19 cellular contexts compared by ENCODE assay signal in genomic region chr17:49887086-49887743, GRCh38. TPM values are rescaled to one million over a fixed set of nuclear protein-coding genes. Genes with fewer than 3 reads are reported as not detected.
DNase-seq lines count a peak whose midpoint lies in the region; ATAC-seq, FAIRE-seq and TF ChIP-seq lines count a peak whose summit lies in the region.
"Had no signal": no experiment of that assay in that cellular context is flagged by ENCODE, and none has a peak within 500 bp of the region (broad histone marks: within the 10 kb centered on the region; RNA-seq: fewer than 3 reads in every experiment).

No MANE protein-coding gene starts in this region.

- no peak overlapping the region for H3K9ac ChIP-seq in K562 (ENCODE audit: insufficient read depth in 1 of 2, low read depth in 2 of 2, low read length in 2 of 2)

- TF ChIP-seq POLR2A in K562 (conservative IDR thresholded peaks at IDR 0.05): no peak

- TF ChIP-seq CTCF in K562 (IDR thresholded peaks at IDR 0.05 in 2 of 3, conservative IDR thresholded peaks at IDR 0.05 in 1 of 3; ENCODE audit: insufficient read depth in 2 of 3, low read depth in 1 of 3, low read length in 3 of 3) (no peak), kidney epithelial cell (IDR thresholded peaks at IDR 0.05; ENCODE audit: insufficient read depth, low read length, poor library complexity, severe bottlenecking) (no peak)

- no peak overlapping the region for H3K4me3 ChIP-seq in K562
- no peak overlapping the region for H3K4me3 ChIP-seq in kidney epithelial cell (ENCODE audit: low read depth, low read length)
- H3K4me3 ChIP-seq in skin epidermis: no peak overlapping the region
- H3K4me3 ChIP-seq: colonic mucosa, heart right ventricle, right lobe of liver had no signal

- no peak for ATAC-seq in K562
- no peak for ATAC-seq in Right ventricle myocardium inferior
- no peak for ATAC-seq in sciatic nerve
- ATAC-seq: heart right ventricle had no signal

- no peak for FAIRE-seq in K562 (lab: Jason Lieb, UNC)
- FAIRE-seq: D721Med had no signal

- no peak overlapping the region for H2AFZ ChIP-seq in K562 (ENCODE audit: low read depth, low read length)

- BruUV-seq in K562 (replicated peaks; lab: Mats Ljungman, UMichigan): no TSS peak

- peaks cover 0 to 11% of the 10 kb centered on the region in 2 experiments; a peak in 2 of 5 replicates for H3K4me1 ChIP-seq in K562 (replicated peaks in 1 of 2; ENCODE audit: control insufficient read depth in 2 of 2, insufficient read depth in 2 of 2, low read length in 2 of 2)
- H3K4me1 ChIP-seq: colonic mucosa, right lobe of liver had no signal

- no peak for TF ChIP-seq RAD21 in K562 (CRISPR knock-in tag; conservative IDR thresholded peaks at IDR 0.05 in 1 of 2, IDR thresholded peaks at IDR 0.05 in 1 of 2)

- no peaks in the 10 kb centered on the region for H4K20me1 ChIP-seq in K562 (replicated peaks; ENCODE audit: control insufficient read depth, insufficient read depth, low read length)

- H3K27ac ChIP-seq in K562 (ENCODE audit: extremely low read depth, low read depth, low read length) (no peak overlapping the region), skin epidermis (peak overlapping the region in 11 of 21 experiments; percentile 16 to 76 (median 46))
- H3K27ac ChIP-seq: colonic mucosa, heart right ventricle, right lobe of liver had no signal

- intact Hi-C loops in K562 (cut with micrococcal nuclease) (loop anchor here (10.0 kb wide), 1 partner anchor 198 kb away; no protein-coding TSS in a partner anchor), Right ventricle myocardium inferior (cut with DNase I) (no loop called here), sciatic nerve (cut with DNase I) (no loop called here)

- H3K9me3 ChIP-seq in K562 (replicated peaks; ENCODE audit: control insufficient read depth, insufficient read depth, low read depth, low read length): no peaks in the 10 kb centered on the region
- H3K9me3 ChIP-seq: colonic mucosa, heart right ventricle, right lobe of liver had no signal

- peak; percentile 93 for DNase-seq in HPDE6-E6E7 (ENCODE audit: extremely low spot score)
- DNase-seq in K562 (ENCODE audit: extremely low read depth in 1 of 4, low spot score in 3 of 4): no peak
- peak; percentile 7 for DNase-seq in kidney epithelial cell (ENCODE audit: low read depth)
- DNase-seq in Right ventricle myocardium inferior (ENCODE audit: missing footprints): no peak
- no peak for DNase-seq in activated T-cell treated with anti-CD3 and anti-CD28 coated beads for 4 hours
- DNase-seq in sciatic nerve (ENCODE audit: low spot score): no peak
- DNase-seq in glomerular visceral epithelial cell (ENCODE audit: extremely low spot score): no peak
- DNase-seq: colonic mucosa; erythroblast; heart right ventricle; NCI-H1105; NCI-H2227 treated with DMSO at 0.1 percent for 48 hours; right lobe of liver; stimulated activated CD4-positive, alpha-beta T cell treated with anti-CD3 and anti-CD28 coated beads, Interleukin-2, amount 100 ng/mL, for 48 hours had no signal

- POLR2A ChIA-PET in K562 (lab: Yijun Ruan, JAX): interaction anchor here (0.7 kb wide), 1 partner anchor 40 kb away, joined by 3 read pairs; no protein-coding TSS in a partner anchor

- H3K79me2 ChIP-seq in K562 (ENCODE audit: control insufficient read depth, insufficient read depth, low read length): no peaks in the 10 kb centered on the region

- H3K9me1 ChIP-seq in K562 (ENCODE audit: control insufficient read depth, insufficient read depth, low read length): no peaks in the 10 kb centered on the region

- no peak overlapping the region for H3K4me2 ChIP-seq in K562 (ENCODE audit: insufficient read depth, low read length)

- 0% methylated on average over 7 of the region's 7 CpGs for WGBS in K562 (ENCODE audit: insufficient coverage, low coverage, missing lambda C conversion rate)

- H3K36me3 ChIP-seq in K562 (ENCODE audit: control insufficient read depth, insufficient read depth, low read length) (no peaks in the 10 kb centered on the region), kidney epithelial cell (ENCODE audit: control insufficient read depth, insufficient read depth, low read length) (no peaks in the 10 kb centered on the region)
- H3K36me3 ChIP-seq: colonic mucosa, heart right ventricle, right lobe of liver had no signal

- in situ Hi-C loops in K562 (cut with MboI): no loop called here

- CTCF ChIA-PET in K562 (lab: Yijun Ruan, JAX; ENCODE audit: low intra/inter-chr PET ratio): interaction anchor here (0.7 to 1.3 kb wide), 2 partner anchors 110 to 111 kb away, joined by 3 to 4 read pairs; no protein-coding TSS in a partner anchor

- TF ChIP-seq EP300 in K562 (IDR thresholded peaks at IDR 0.05; ENCODE audit: low read length): no peak

- H3K27me3 ChIP-seq in K562 (ENCODE audit: control insufficient read depth in 2 of 2, insufficient read depth in 2 of 2, low read length in 2 of 2) (peaks cover 24 to 66% of the 10 kb centered on the region in 2 experiments), kidney epithelial cell (ENCODE audit: control insufficient read depth, insufficient read depth, low read length) (peaks cover 55% of the 10 kb centered on the region)
- H3K27me3 ChIP-seq: right lobe of liver had no signal

TF ChIP-seq in K562, 482 proteins besides CTCF, POLR2A, EP300 and RAD21:
- peak; percentile 37 for TF ChIP-seq PRDM10 (IDR thresholded peaks at IDR 0.05; ENCODE audit: partially characterized antibody)
- TF ChIP-seq HNRNPUL1 (IDR thresholded peaks at IDR 0.05; ENCODE audit: low read length): no peak

RNA-seq across cellular contexts. Expression of gene TAC4, which starts 39.3 kb away (rescaled TPM):
- not detected in 2 replicates for total RNA-seq in K562 (2011; cell fraction: chromatin; rRNA removed; ENCODE audit: low replicate concordance)
- not detected in 2 replicates for total RNA-seq in K562 (2011; cell fraction: nucleolus; rRNA removed)
- not detected in 2 replicates for total RNA-seq in K562 (2011; cell fraction: nucleoplasm; rRNA removed)
- total RNA-seq in K562 (2014; rRNA removed): not detected in 2 replicates
- not detected in 2 replicates for total RNA-seq in K562 (2014; rRNA removed; fragmentation: Illumina TruSeq; extraction: Trizol)
- total RNA-seq in K562 (2015; rRNA removed; fragmentation: Illumina TruSeq; extraction: Trizol): not detected in 2 replicates
- total RNA-seq in K562 (2021): not detected in 2 replicates
- not detected in 2 replicates for polyA plus RNA-seq in K562 (2011; rRNA removed)
- not detected in 2 replicates for polyA plus RNA-seq in K562 (2011; cell fraction: cytosol; rRNA removed)
- not detected in 2 replicates for polyA plus RNA-seq in K562 (2011; cell fraction: nucleus; rRNA removed)
- polyA plus RNA-seq in K562 (2012): not detected in 2 replicates
- polyA plus RNA-seq in K562 (2014; fragmentation: Illumina TruSeq; extraction: Trizol): not detected in 2 replicates
- under 1 TPM in 1 of 2 experiments, not detected in 1; 0.17 TPM for polyA plus RNA-seq in K562 (2014; fragmentation: Nextera tagmentation; extraction: Ambion mirVana)
- not detected in 2 replicates for polyA plus RNA-seq in K562 (2014; rRNA removed)
- not detected in 2 replicates for polyA minus RNA-seq in K562 (2011; rRNA and poly(A)+ RNA removed)
- polyA minus RNA-seq in K562 (2011; cell fraction: cytosol; rRNA and poly(A)+ RNA removed): not detected in 2 replicates
- polyA minus RNA-seq in K562 (2011; cell fraction: nucleus; rRNA and poly(A)+ RNA removed): not detected in 2 replicates
- total RNA-seq in kidney epithelial cell: not detected in 2 replicates
- total RNA-seq in Right ventricle myocardium inferior: 0.43 TPM
- not detected for total RNA-seq in sciatic nerve
- total RNA-seq: colonic mucosa, liver, OCI-LY7, right lobe of liver had no signal
- polyA plus RNA-seq: heart right ventricle, liver, urinary bladder had no signal

Comparison
In these comparisons a context has a peak if more than half of its experiments do, and no peak if none do; other contexts are left out.
1. DNase-seq: peak in HPDE6-E6E7 (single experiment) and kidney epithelial cell (single experiment); none in K562 (0 of 4), Right ventricle myocardium inferior (single experiment), activated T-cell treated with anti-CD3 and anti-CD28 coated beads for 4 hours (single experiment), sciatic nerve (single experiment) and glomerular visceral epithelial cell (single experiment).